In genomic region chr6:146829792-146830565, GRCh38 we compare ENCODE assay signal across 21 cellular contexts.
DNase-seq lines count a peak whose midpoint lies in the region; ATAC-seq, FAIRE-seq and TF ChIP-seq lines count a peak whose summit lies in the region.
"Had no signal": no experiment of that assay in that cellular context is flagged by ENCODE, and none has a peak within 500 bp of the region (broad histone marks: within the 10 kb centered on the region; RNA-seq: fewer than 3 reads in every experiment).

No MANE protein-coding gene starts in this region.

- H3K79me1 ChIP-seq in mesendoderm (ENCODE audit: low read length): no peaks in the 10 kb centered on the region

- H4K8ac ChIP-seq in mesendoderm (ENCODE audit: low read depth, low read length): no peak overlapping the region

- no peak overlapping the region for H3K4ac ChIP-seq in mesendoderm (ENCODE audit: low read depth, low read length)

- POLR2A ChIA-PET in K562 (lab: Yijun Ruan, JAX): interaction anchor here (1.0 to 1.4 kb wide), 2 partner anchors 10 kb away, joined by 3 read pairs; no protein-coding TSS in a partner anchor

- H3K9me3 Mint-ChIP-seq in activated T-cell treated with anti-CD3 and anti-CD28 coated beads, Interleukin-2, amount 50 U/mL, for 72 hours: no peaks in the 10 kb centered on the region
- no peaks in the 10 kb centered on the region for H3K9me3 Mint-ChIP-seq in endothelial cell (ENCODE audit: unreplicated experiment)
- H3K9me3 Mint-ChIP-seq in neural progenitor cell: peaks cover 3% of the 10 kb centered on the region
- H3K9me3 Mint-ChIP-seq: CD4-positive, alpha-beta T cell had no signal

- no peaks in the 10 kb centered on the region for H3K9me1 ChIP-seq in K562 (ENCODE audit: control insufficient read depth, insufficient read depth, low read length)

- TF ChIP-seq RAD21 in K562 (CRISPR knock-in tag; conservative IDR thresholded peaks at IDR 0.05 in 1 of 2, IDR thresholded peaks at IDR 0.05 in 1 of 2): no peak

- TF ChIP-seq EP300 in K562 (IDR thresholded peaks at IDR 0.05; ENCODE audit: low read length): no peak

- H3K4me1 ChIP-seq in HUES48 (ENCODE audit: control insufficient read depth, insufficient read depth, low read length) (peaks cover 44% of the 10 kb centered on the region), K562 (replicated peaks in 1 of 2; ENCODE audit: control insufficient read depth in 2 of 2, insufficient read depth in 2 of 2, low read length in 2 of 2) (peaks cover 0 to 3% of the 10 kb centered on the region in 2 experiments; a peak in 1 of 5 replicates), mesendoderm (ENCODE audit: control insufficient read depth, low read depth, low read length) (no peaks in the 10 kb centered on the region), neural progenitor cell (peaks cover 7% of the 10 kb centered on the region)
- H3K4me1 ChIP-seq: A549 had no signal

- no peak overlapping the region for H3K56ac ChIP-seq in mesendoderm (ENCODE audit: low read length)

- DNase-seq in activated T-cell treated with anti-CD3 and anti-CD28 coated beads, Interleukin-2, amount 50 U/mL, for 72 hours: no peak
- no peak for DNase-seq in activated T-cell treated with anti-CD3 and anti-CD28 coated beads, Interleukin-2, amount 50 U/mL, for 48 hours
- DNase-seq in K562 (ENCODE audit: extremely low read depth in 1 of 4, low spot score in 3 of 4) (no peak), mesendoderm (peak; percentile 84), endothelial cell (ENCODE audit: low spot score) (no peak), neural progenitor cell (ENCODE audit: low spot score) (no peak)
- no peak for DNase-seq in stimulated activated CD4-positive, alpha-beta T cell treated with anti-CD3 and anti-CD28 coated beads, Interleukin-4, amount 100 ng/mL, for 1 hour
- DNase-seq: AML-193; CD4-positive, alpha-beta T cell; DND-41; EL; GM23248; H7 had no signal

- no peak overlapping the region for H2BK120ac ChIP-seq in mesendoderm (ENCODE audit: low read depth, low read length)

- H3K18ac ChIP-seq in mesendoderm (ENCODE audit: low read length): peak overlapping the region; percentile 75

- no peak overlapping the region for H2BK15ac ChIP-seq in mesendoderm (replicated peaks; ENCODE audit: low read depth)

- peak overlapping the region; percentile 36 for H3K27ac Mint-ChIP-seq in activated T-cell treated with anti-CD3 and anti-CD28 coated beads, Interleukin-2, amount 50 U/mL, for 72 hours
- no peak overlapping the region for H3K27ac Mint-ChIP-seq in endothelial cell (ENCODE audit: unreplicated experiment)
- H3K27ac Mint-ChIP-seq in neural progenitor cell: no peak overlapping the region
- H3K27ac Mint-ChIP-seq: CD4-positive, alpha-beta T cell had no signal

- H3K27me3 Mint-ChIP-seq in activated T-cell treated with anti-CD3 and anti-CD28 coated beads, Interleukin-2, amount 50 U/mL, for 72 hours (ENCODE audit: low read depth): peaks cover 15% of the 10 kb centered on the region
- H3K27me3 Mint-ChIP-seq in endothelial cell (ENCODE audit: unreplicated experiment) (no peaks in the 10 kb centered on the region), neural progenitor cell (ENCODE audit: insufficient read depth, low read depth) (no peaks in the 10 kb centered on the region)
- H3K27me3 Mint-ChIP-seq: CD4-positive, alpha-beta T cell had no signal

- H3K27ac ChIP-seq in HUES48 (ENCODE audit: low read depth, low read length) (peak overlapping the region; percentile 62), K562 (ENCODE audit: extremely low read depth, low read depth, low read length) (no peak overlapping the region), mesendoderm (ENCODE audit: low read depth, low read length) (peak overlapping the region; percentile 70), neural progenitor cell (no peak overlapping the region)
- H3K27ac ChIP-seq: 22Rv1, A549, C4-2B, GM23248, KMS-11 had no signal

- no peak overlapping the region for H4K5ac ChIP-seq in mesendoderm (ENCODE audit: low read length)

- H2AK5ac ChIP-seq in mesendoderm (ENCODE audit: low read length): no peak overlapping the region

- H3K4me1 Mint-ChIP-seq in activated T-cell treated with anti-CD3 and anti-CD28 coated beads, Interleukin-2, amount 50 U/mL, for 72 hours (ENCODE audit: low read depth): no peaks in the 10 kb centered on the region
- peaks cover 25% of the 10 kb centered on the region for H3K4me1 Mint-ChIP-seq in endothelial cell (ENCODE audit: unreplicated experiment)
- no peaks in the 10 kb centered on the region for H3K4me1 Mint-ChIP-seq in neural progenitor cell

- BruUV-seq in K562 (replicated peaks; lab: Mats Ljungman, UMichigan): no TSS peak

- H3K9ac ChIP-seq in HUES48 (ENCODE audit: low read depth, low read length): no peak overlapping the region
- no peak overlapping the region for H3K9ac ChIP-seq in K562 (ENCODE audit: insufficient read depth in 1 of 2, low read depth in 2 of 2, low read length in 2 of 2)
- no peak overlapping the region for H3K9ac ChIP-seq in mesendoderm (ENCODE audit: low read length)
- H3K9ac ChIP-seq in neural progenitor cell: no peak overlapping the region
- H3K9ac ChIP-seq: GM23248, KMS-11 had no signal

- intact Hi-C loops in K562 (cut with micrococcal nuclease): no loop called here

- H3K4me3 ChIP-seq in HUES48 (ENCODE audit: low read depth, low read length) (no peak overlapping the region; the same call in 1 of the 2 replicates), K562 (no peak overlapping the region), mesendoderm (ENCODE audit: low read length) (no peak overlapping the region), neural progenitor cell (no peak overlapping the region)
- H3K4me3 ChIP-seq: A549, GM23248 had no signal

- H3F3A ChIP-seq in neural progenitor cell (ENCODE audit: low read depth): no peaks in the 10 kb centered on the region

- H2BK5ac ChIP-seq in mesendoderm (ENCODE audit: low read length): no peak overlapping the region

- CTCF ChIA-PET in K562 (lab: Yijun Ruan, JAX; ENCODE audit: low intra/inter-chr PET ratio): no interaction called here

- no peak for TF ChIP-seq CTCF in K562 (IDR thresholded peaks at IDR 0.05 in 2 of 3, conservative IDR thresholded peaks at IDR 0.05 in 1 of 3; ENCODE audit: insufficient read depth in 2 of 3, low read depth in 1 of 3, low read length in 3 of 3)
- no peak for TF ChIP-seq CTCF in endothelial cell (IDR thresholded peaks at IDR 0.05; ENCODE audit: unreplicated experiment)
- no peak for TF ChIP-seq CTCF in neural progenitor cell (IDR thresholded peaks at IDR 0.05)

- 57% methylated on average over 1 of the region's 1 CpG for WGBS in K562 (ENCODE audit: insufficient coverage, low coverage, missing lambda C conversion rate)
- no CpG with 5 or more reads among the region's 1 CpG for WGBS in mesendoderm (ENCODE audit: extremely low coverage, insufficient coverage, low lambda C conversion rate)

- H4K20me1 ChIP-seq in K562 (replicated peaks; ENCODE audit: control insufficient read depth, insufficient read depth, low read length): no peaks in the 10 kb centered on the region
- H4K20me1 ChIP-seq in neural progenitor cell (ENCODE audit: low read depth): no peaks in the 10 kb centered on the region

- in situ Hi-C loops in K562 (cut with MboI): no loop called here

- no peak overlapping the region for H3K23ac ChIP-seq in mesendoderm (ENCODE audit: low read length)

- H3K4me2 ChIP-seq in K562 (ENCODE audit: insufficient read depth, low read length) (no peak overlapping the region), mesendoderm (ENCODE audit: low read length) (no peak overlapping the region), neural progenitor cell (no peak overlapping the region)
- H3K4me2 ChIP-seq: A549, KMS-11 had no signal

- H3K36me3 Mint-ChIP-seq in activated T-cell treated with anti-CD3 and anti-CD28 coated beads, Interleukin-2, amount 50 U/mL, for 72 hours (ENCODE audit: insufficient read depth in 2 of 2): peaks cover 0 to 2% of the 10 kb centered on the region in 2 donors
- no peaks in the 10 kb centered on the region for H3K36me3 Mint-ChIP-seq in endothelial cell (ENCODE audit: low read depth, unreplicated experiment)
- no peaks in the 10 kb centered on the region for H3K36me3 Mint-ChIP-seq in neural progenitor cell

- no peaks in the 10 kb centered on the region for H3K36me3 ChIP-seq in HUES48 (ENCODE audit: control insufficient read depth, insufficient read depth, low read length)
- H3K36me3 ChIP-seq in K562 (ENCODE audit: control insufficient read depth, insufficient read depth, low read length): no peaks in the 10 kb centered on the region
- H3K36me3 ChIP-seq in mesendoderm (ENCODE audit: control insufficient read depth, insufficient read depth, low read length): no peaks in the 10 kb centered on the region
- no peaks in the 10 kb centered on the region for H3K36me3 ChIP-seq in neural progenitor cell

- H3K79me2 ChIP-seq in K562 (ENCODE audit: control insufficient read depth, insufficient read depth, low read length): no peaks in the 10 kb centered on the region
- H3K79me2 ChIP-seq in mesendoderm (ENCODE audit: control insufficient read depth, insufficient read depth, low read length): no peaks in the 10 kb centered on the region
- no peaks in the 10 kb centered on the region for H3K79me2 ChIP-seq in neural progenitor cell (ENCODE audit: low read depth)

- H2AFZ ChIP-seq in K562 (ENCODE audit: low read depth, low read length) (no peak overlapping the region), neural progenitor cell (replicated peaks) (no peak overlapping the region)
- H2AFZ ChIP-seq: GM23248 had no signal

- H3K27me3 ChIP-seq in HUES48 (ENCODE audit: control insufficient read depth, insufficient read depth, low read length): no peaks in the 10 kb centered on the region
- H3K27me3 ChIP-seq in K562 (ENCODE audit: control insufficient read depth in 2 of 2, insufficient read depth in 2 of 2, low read length in 2 of 2): no peaks in the 10 kb centered on the region
- H3K27me3 ChIP-seq in mesendoderm (ENCODE audit: insufficient read depth, low read length, poor library complexity): no peaks in the 10 kb centered on the region
- no peaks in the 10 kb centered on the region for H3K27me3 ChIP-seq in neural progenitor cell

- no peak for TF ChIP-seq POLR2A in K562 (conservative IDR thresholded peaks at IDR 0.05)

- no peak overlapping the region for H3K4me3 Mint-ChIP-seq in activated T-cell treated with anti-CD3 and anti-CD28 coated beads, Interleukin-2, amount 50 U/mL, for 72 hours
- H3K4me3 Mint-ChIP-seq in endothelial cell (ENCODE audit: unreplicated experiment) (no peak overlapping the region), neural progenitor cell (no peak overlapping the region)
- H3K4me3 Mint-ChIP-seq: CD4-positive, alpha-beta T cell had no signal

- ATAC-seq in activated T-cell treated with anti-CD3 and anti-CD28 coated beads, Interleukin-2, amount 50 U/mL, for 72 hours (replicated peaks in 1 of 2): no peak
- no peak for ATAC-seq in K562
- ATAC-seq: A549 had no signal

- FAIRE-seq in K562 (lab: Jason Lieb, UNC): no peak
- FAIRE-seq: A549, G401.6, GM12891, GM19239 had no signal

- 0 out of 2 replicates have a peak, but pooled peaks cover 3% of the 10 kb centered on the region for H3K9me3 ChIP-seq in HUES48 (ENCODE audit: control insufficient read depth, insufficient read depth, low read length)
- H3K9me3 ChIP-seq in K562 (replicated peaks; ENCODE audit: control insufficient read depth, insufficient read depth, low read depth, low read length): no peaks in the 10 kb centered on the region
- H3K9me3 ChIP-seq in neural progenitor cell (ENCODE audit: low read depth): no peaks in the 10 kb centered on the region
- H3K9me3 ChIP-seq: A549 had no signal

TF ChIP-seq in K562, 482 proteins besides CTCF, POLR2A, EP300 and RAD21 (continues in another document):
- no peak for TF ChIP-seq TARDBP (IDR thresholded peaks at IDR 0.05)

Comparison
In these comparisons a context has a peak if more than half of its experiments do, and no peak if none do; other contexts are left out.
1. H3K27ac ChIP-seq: peak in HUES48 (single experiment) and mesendoderm (single experiment); none in K562 (single experiment) and neural progenitor cell (single experiment).